In the genomic region with DNA sequence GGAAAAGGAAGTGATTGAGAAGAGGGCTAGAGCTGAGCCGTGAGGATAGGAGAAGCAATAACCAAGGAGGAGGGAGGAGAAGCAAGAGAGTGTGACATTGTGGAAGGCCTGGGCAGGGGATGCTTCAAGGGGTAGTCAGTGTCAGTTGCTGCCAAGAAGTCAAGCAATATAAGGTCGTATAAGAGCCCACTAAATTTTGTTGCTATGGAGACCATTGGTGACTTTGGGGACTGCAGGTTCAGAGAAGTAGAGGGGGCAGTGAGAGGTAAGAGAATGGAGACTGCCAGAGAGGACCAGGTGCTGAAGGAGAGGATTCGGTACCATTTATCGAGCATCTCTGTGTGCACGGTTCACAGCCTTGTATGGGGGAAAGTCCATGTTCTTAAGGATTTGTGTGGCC, we compare ENCODE assay signal across 21 cellular contexts. TPM values are rescaled to one million over a fixed set of nuclear protein-coding genes. Genes with fewer than 3 reads are reported as not detected.
A peak's percentile ranks its signal among the peaks of the same experiment; 100 is the strongest.
DNase-seq lines count a peak whose midpoint lies in the region; ATAC-seq, FAIRE-seq and TF ChIP-seq lines count a peak whose summit lies in the region.
"Had no signal": no experiment of that assay in that cellular context is flagged by ENCODE, and none has a peak within 500 bp of the region (broad histone marks: within the 10 kb centered on the region; RNA-seq: fewer than 3 reads in every experiment).

No MANE protein-coding gene starts in this region.

- peak overlapping the region; percentile 28; the same call in 1 of the 2 replicates for H3K27ac Mint-ChIP-seq in WTC11
- H3K27ac Mint-ChIP-seq: T-helper 1 cell treated with Interleukin-12 subunit alpha and Interleukin-12 subunit beta and Interleukin-4 antibody, amounts not matched to agents 30 μg/mL and 1 μg/mL, for 36 hours had no signal

- no peaks in the 10 kb centered on the region; a peak in 1 of 5 replicates for H3K27me3 ChIP-seq in HepG2 (ENCODE audit: control insufficient read depth in 1 of 2, insufficient read depth in 2 of 2, low read length in 2 of 2)
- H3K27me3 ChIP-seq in right lobe of liver: no peaks in the 10 kb centered on the region

- FAIRE-seq in HepG2 (lab: Jason Lieb, UNC): no peak
- FAIRE-seq: A204.1, GM12891 had no signal

- whole genome bisulfite sequencing in HepG2 (ENCODE audit: low lambda C conversion rate): 60% methylated on average over 5 of the region's 5 CpGs
- 73% methylated on average over 5 of the region's 5 CpGs for WGBS in right lobe of liver (ENCODE audit: insufficient coverage, low coverage, low lambda C conversion rate, missing lambda C conversion rate)

- H3K27ac ChIP-seq in HepG2 (ENCODE audit: extremely low read length, insufficient read depth, low read length): no peak overlapping the region
- no peak overlapping the region for H3K27ac ChIP-seq in right lobe of liver
- H3K27ac ChIP-seq: HL-60, KMS-11, PC-9 had no signal

- no peak overlapping the region for H3K4me3 Mint-ChIP-seq in WTC11
- H3K4me3 Mint-ChIP-seq: T-helper 1 cell treated with Interleukin-12 subunit alpha and Interleukin-12 subunit beta and Interleukin-4 antibody, amounts not matched to agents 30 μg/mL and 1 μg/mL, for 36 hours had no signal

- peak overlapping the region; percentile 45 for H3K4me2 ChIP-seq in HepG2 (ENCODE audit: low read depth, low read length)
- H3K4me2 ChIP-seq: KMS-11, PC-9 had no signal

- TF ChIP-seq CTCF in HepG2 (CRISPR knock-in tag; IDR thresholded peaks at IDR 0.05) (no peak), right lobe of liver (IDR thresholded peaks at IDR 0.05) (no peak), WTC11 (IDR thresholded peaks at IDR 0.05) (no peak)

- no peak for ATAC-seq in HepG2
- ATAC-seq in right lobe of liver: no peak
- ATAC-seq in WTC11: no peak
- no peak for ATAC-seq in HG02981 (IDR thresholded peaks at IDR 0.05; ENCODE audit: unreplicated experiment)
- ATAC-seq in GM19455 (IDR thresholded peaks at IDR 0.05; ENCODE audit: unreplicated experiment): no peak

- H3K36me3 ChIP-seq in HepG2 (replicated peaks in 1 of 2; ENCODE audit: control insufficient read depth in 1 of 2, insufficient read depth in 2 of 2, low read length in 2 of 2) (no peaks in the 10 kb centered on the region), right lobe of liver (no peaks in the 10 kb centered on the region)

- TF ChIP-seq RAD21 in HepG2 (CRISPR knock-in tag; IDR thresholded peaks at IDR 0.05): no peak

- TF ChIP-seq POLR2A in HepG2 (IDR thresholded peaks at IDR 0.05; ENCODE audit: insufficient read depth in 1 of 2, low read depth in 2 of 2, low read length in 2 of 2): no peak
- TF ChIP-seq POLR2A in right lobe of liver (IDR thresholded peaks at IDR 0.05): no peak

- intact Hi-C loops in HepG2 (cut with micrococcal nuclease; ENCODE audit: unreplicated experiment): loop anchor here (5.0 kb wide), 1 partner anchor 1047 kb away; a partner anchor contains a TSS
- intact Hi-C loops in right lobe of liver (cut with DNase I): no loop called here

- H3K4me1 ChIP-seq in HepG2 (ENCODE audit: insufficient read depth, low read length) (peaks cover 38% of the 10 kb centered on the region), right lobe of liver (peaks cover 0 to 8% (median 2%) of the 10 kb centered on the region in 4 donors)

- CTCF ChIA-PET in HepG2 (lab: Yijun Ruan, JAX; ENCODE audit: low intra/inter-chr PET ratio, low total read pairs) (no interaction called here), WTC11 (lab: Charles Lee) (interaction anchor here (4.2 kb wide), 1 partner anchor 11 kb away, joined by 91 read pairs; a partner anchor contains a TSS)

- H3K9me3 ChIP-seq in HepG2 (ENCODE audit: low read length) (no peaks in the 10 kb centered on the region), right lobe of liver (no peaks in the 10 kb centered on the region)

- no TSS peak for BruUV-seq in HepG2 (replicated peaks; lab: Mats Ljungman, UMichigan)

- H3K79me2 ChIP-seq in HepG2 (ENCODE audit: insufficient read depth, low read length): peaks cover 16% of the 10 kb centered on the region

- H3K27me3 Mint-ChIP-seq in WTC11 (ENCODE audit: low read depth): no peaks in the 10 kb centered on the region

- in situ Hi-C loops in HepG2 (cut with HindIII; ENCODE audit: extremely low pct_ligation_motif_present, low pct_unique_long_range_greater_than_20kb): loop anchor here (5.0 kb wide), 1 partner anchor 67 kb away; a partner anchor contains a TSS

- H2AFZ ChIP-seq in HepG2 (ENCODE audit: low read length): no peak overlapping the region
- H2AFZ ChIP-seq: PC-9 had no signal

- no peak for TF ChIP-seq EP300 in HepG2 (IDR thresholded peaks at IDR 0.05; ENCODE audit: low read depth in 2 of 2, low read length in 2 of 2)
- no peak for TF ChIP-seq EP300 in HepG2 (CRISPR knock-in tag; IDR thresholded peaks at IDR 0.05; ENCODE audit: borderline replicate concordance)

- H3K4me3 ChIP-seq in HepG2 (replicated peaks in 1 of 3; ENCODE audit: insufficient read depth in 1 of 3, low read depth in 2 of 3, low read length in 3 of 3): 0 out of 6 replicates have a peak overlapping the region, but pooled peaks of 1 of the 3 experiments have one; percentile 9
- no peak overlapping the region for H3K4me3 ChIP-seq in right lobe of liver
- H3K4me3 ChIP-seq: PC-9 had no signal

- no peaks in the 10 kb centered on the region for H3K36me3 Mint-ChIP-seq in WTC11

- H3K9ac ChIP-seq in HepG2 (ENCODE audit: insufficient read depth, low read depth, low read length): no peak overlapping the region
- H3K9ac ChIP-seq: KMS-11 had no signal

- DNase-seq in NCI-H748 (lab: John Stamatoyannopoulos, UW; ENCODE audit: unreplicated experiment) (peak; percentile 18), NCI-H748 treated with DMSO at 0.1 percent for 48 hours (lab: John Stamatoyannopoulos, UW) (no peak), HepG2 (ENCODE audit: low spot score) (no peak), right lobe of liver (no peak), WTC11 (ENCODE audit: low spot score) (no peak)
- DNase-seq: DND-41, HCEC 1CT, NCI-H1092 treated with DMSO at 0.1 percent for 48 hours, NCI-H1436 treated with DMSO at 0.1 percent for 48 hours, NCI-H1930, NCI-H226, PC-9, RPMI8226, SHP77 had no signal

- POLR2A ChIA-PET in HepG2 (lab: Yijun Ruan, JAX) (interaction anchor here (2.0 to 4.3 kb wide), 3 partner anchors 9 to 69 kb away, joined by 8 to 93 read pairs (median 28); a partner anchor contains a TSS), WTC11 (lab: Charles Lee) (interaction anchor here (0.7 to 4.0 kb wide), 2 partner anchors 12 to 1608 kb away, joined by 4 to 30 read pairs; a partner anchor contains a TSS)

- no peaks in the 10 kb centered on the region for H3K9me3 Mint-ChIP-seq in WTC11
- H3K9me3 Mint-ChIP-seq: T-helper 1 cell treated with Interleukin-12 subunit alpha and Interleukin-12 subunit beta and Interleukin-4 antibody, amounts not matched to agents 30 μg/mL and 1 μg/mL, for 36 hours had no signal

- peaks cover 28% of the 10 kb centered on the region for H3K4me1 Mint-ChIP-seq in WTC11

- H4K20me1 ChIP-seq in HepG2 (ENCODE audit: insufficient read depth, low read length): no peaks in the 10 kb centered on the region

RNA-seq across cellular contexts. Expression of a gene that starts 3.1 kb away (rescaled TPM):
- total RNA-seq in HepG2 (2016; rRNA removed; fragmentation: Illumina TruSeq; extraction: Trizol) (17.3 and 30.2 TPM in 2 replicates), right lobe of liver (10 to 100 TPM in 3 of 6 experiments, 1 to 10 TPM in 3; 5.5 to 15.4 (median 9.7) TPM), WTC11 (2021) (33.1 to 37.1 TPM (median 33.1 TPM) in 3 replicates)
- 8.2 and 12.8 TPM in 2 replicates for total RNA-seq in HepG2 (2016; cell fraction: cytosol; rRNA removed; fragmentation: Illumina TruSeq; extraction: Trizol; ENCODE audit: low read depth)
- 17.9 and 30.9 TPM in 2 replicates for total RNA-seq in HepG2 (2016; cell fraction: insoluble cytoplasmic fraction; rRNA removed; fragmentation: Illumina TruSeq; extraction: Trizol)
- 10.9 and 11.2 TPM in 2 replicates for total RNA-seq in HepG2 (2016; cell fraction: membrane; rRNA removed; fragmentation: Illumina TruSeq; extraction: Trizol)
- total RNA-seq in HepG2 (2016; cell fraction: nucleus; rRNA removed; fragmentation: Illumina TruSeq; extraction: Trizol): 9.1 and 10.8 TPM in 2 replicates
- 12.1 and 14.9 TPM in 2 replicates for polyA plus RNA-seq in HepG2 (2011; rRNA removed)
- 3.8 and 8.6 TPM in 2 replicates for polyA plus RNA-seq in HepG2 (2011; cell fraction: cytosol; rRNA removed)
- 9.3 and 13.5 TPM in 2 replicates for polyA plus RNA-seq in HepG2 (2011; cell fraction: nucleus; rRNA removed)
- 23.7 and 26.2 TPM in 2 replicates for polyA plus RNA-seq in HepG2 (2012)
- polyA plus RNA-seq in HepG2 (2016; cell fraction: cytosol; fragmentation: Illumina TruSeq; extraction: Trizol; ENCODE audit: low read depth): 5.5 and 6.3 TPM in 2 replicates
- 23.9 and 31.5 TPM in 2 replicates for polyA plus RNA-seq in HepG2 (2016; cell fraction: insoluble cytoplasmic fraction; fragmentation: Illumina TruSeq; extraction: Trizol; ENCODE audit: low read depth)
- 8.0 and 8.3 TPM in 2 replicates for polyA plus RNA-seq in HepG2 (2016; cell fraction: membrane; fragmentation: Illumina TruSeq; extraction: Trizol; ENCODE audit: low read depth)
- 12.2 and 14.0 TPM in 2 replicates for polyA plus RNA-seq in HepG2 (2016; cell fraction: nucleus; fragmentation: Illumina TruSeq; extraction: Trizol; ENCODE audit: insufficient read depth, low read depth)
- polyA minus RNA-seq in HepG2 (2011; rRNA and poly(A)+ RNA removed; ENCODE audit: low replicate concordance): 6.6 and 8.1 TPM in 2 replicates
- polyA minus RNA-seq in HepG2 (2011; cell fraction: cytosol; rRNA and poly(A)+ RNA removed): 6.9 and 11.4 TPM in 2 replicates
- 30.8 and 48.7 TPM in 2 replicates for polyA minus RNA-seq in HepG2 (2011; cell fraction: nucleus; rRNA and poly(A)+ RNA removed)

RNA-seq across cellular contexts. Expression of a gene that starts 12.0 kb away (rescaled TPM):
- 281 and 308 TPM in 2 replicates for total RNA-seq in HepG2 (2016; rRNA removed; fragmentation: Illumina TruSeq; extraction: Trizol)
- 148 and 180 TPM in 2 replicates for total RNA-seq in HepG2 (2016; cell fraction: cytosol; rRNA removed; fragmentation: Illumina TruSeq; extraction: Trizol; ENCODE audit: low read depth)
- 301 and 366 TPM in 2 replicates for total RNA-seq in HepG2 (2016; cell fraction: insoluble cytoplasmic fraction; rRNA removed; fragmentation: Illumina TruSeq; extraction: Trizol)
- total RNA-seq in HepG2 (2016; cell fraction: membrane; rRNA removed; fragmentation: Illumina TruSeq; extraction: Trizol): 205 and 231 TPM in 2 replicates
- total RNA-seq in HepG2 (2016; cell fraction: nucleus; rRNA removed; fragmentation: Illumina TruSeq; extraction: Trizol): 97.1 and 99.3 TPM in 2 replicates
- 161 and 181 TPM in 2 replicates for polyA plus RNA-seq in HepG2 (2011; rRNA removed)
- 81.2 and 134 TPM in 2 replicates for polyA plus RNA-seq in HepG2 (2011; cell fraction: cytosol; rRNA removed)
- 34.4 and 63.6 TPM in 2 replicates for polyA plus RNA-seq in HepG2 (2011; cell fraction: nucleus; rRNA removed)
- polyA plus RNA-seq in HepG2 (2012): 200 and 215 TPM in 2 replicates
- 129 and 163 TPM in 2 replicates for polyA plus RNA-seq in HepG2 (2016; cell fraction: cytosol; fragmentation: Illumina TruSeq; extraction: Trizol; ENCODE audit: low read depth)
- polyA plus RNA-seq in HepG2 (2016; cell fraction: insoluble cytoplasmic fraction; fragmentation: Illumina TruSeq; extraction: Trizol; ENCODE audit: low read depth): 299 and 333 TPM in 2 replicates
- polyA plus RNA-seq in HepG2 (2016; cell fraction: membrane; fragmentation: Illumina TruSeq; extraction: Trizol; ENCODE audit: low read depth): 160 and 196 TPM in 2 replicates
- 160 and 173 TPM in 2 replicates for polyA plus RNA-seq in HepG2 (2016; cell fraction: nucleus; fragmentation: Illumina TruSeq; extraction: Trizol; ENCODE audit: insufficient read depth, low read depth)
- 10.0 and 87.1 TPM in 2 replicates for polyA minus RNA-seq in HepG2 (2011; rRNA and poly(A)+ RNA removed; ENCODE audit: low replicate concordance)
- 6.1 and 9.8 TPM in 2 replicates for polyA minus RNA-seq in HepG2 (2011; cell fraction: cytosol; rRNA and poly(A)+ RNA removed)
- 27.4 and 28.5 TPM in 2 replicates for polyA minus RNA-seq in HepG2 (2011; cell fraction: nucleus; rRNA and poly(A)+ RNA removed)
- total RNA-seq in right lobe of liver: 100 to 1,000 TPM in 2 of 6 experiments, 10 to 100 TPM in 4; 74.6 to 223 (median 94.6) TPM
- total RNA-seq in WTC11 (2021): 114 to 121 TPM (median 116 TPM) in 3 replicates

RNA-seq across cellular contexts. Expression of a gene that starts 12.3 kb away (rescaled TPM):
- total RNA-seq in HepG2 (2016; rRNA removed; fragmentation: Illumina TruSeq; extraction: Trizol) (67.9 and 126 TPM in 2 replicates), right lobe of liver (10 to 100 TPM; 23.4 to 28.2 (median 25.9) TPM), WTC11 (2021) (102 to 109 TPM (median 109 TPM) in 3 replicates)
- total RNA-seq in HepG2 (2016; cell fraction: cytosol; rRNA removed; fragmentation: Illumina TruSeq; extraction: Trizol; ENCODE audit: low read depth): 5.2 and 6.2 TPM in 2 replicates
- 71.1 and 122 TPM in 2 replicates for total RNA-seq in HepG2 (2016; cell fraction: insoluble cytoplasmic fraction; rRNA removed; fragmentation: Illumina TruSeq; extraction: Trizol)
- 23.7 and 26.0 TPM in 2 replicates for total RNA-seq in HepG2 (2016; cell fraction: membrane; rRNA removed; fragmentation: Illumina TruSeq; extraction: Trizol)
- 34.9 and 39.9 TPM in 2 replicates for total RNA-seq in HepG2 (2016; cell fraction: nucleus; rRNA removed; fragmentation: Illumina TruSeq; extraction: Trizol)
- 10.7 and 14.3 TPM in 2 replicates for polyA plus RNA-seq in HepG2 (2011; rRNA removed)
- 4.9 and 7.7 TPM in 2 replicates for polyA plus RNA-seq in HepG2 (2011; cell fraction: cytosol; rRNA removed)
- 5.0 and 6.4 TPM in 2 replicates for polyA plus RNA-seq in HepG2 (2011; cell fraction: nucleus; rRNA removed)
- polyA plus RNA-seq in HepG2 (2012): 27.2 and 30.2 TPM in 2 replicates
- polyA plus RNA-seq in HepG2 (2016; cell fraction: cytosol; fragmentation: Illumina TruSeq; extraction: Trizol; ENCODE audit: low read depth): 1.8 and 2.2 TPM in 2 replicates
- polyA plus RNA-seq in HepG2 (2016; cell fraction: insoluble cytoplasmic fraction; fragmentation: Illumina TruSeq; extraction: Trizol; ENCODE audit: low read depth): 70.0 and 76.2 TPM in 2 replicates
- polyA plus RNA-seq in HepG2 (2016; cell fraction: membrane; fragmentation: Illumina TruSeq; extraction: Trizol; ENCODE audit: low read depth): 7.1 and 7.7 TPM in 2 replicates
- polyA plus RNA-seq in HepG2 (2016; cell fraction: nucleus; fragmentation: Illumina TruSeq; extraction: Trizol; ENCODE audit: insufficient read depth, low read depth): 28.6 and 32.2 TPM in 2 replicates
- 24.1 and 74.5 TPM in 2 replicates for polyA minus RNA-seq in HepG2 (2011; rRNA and poly(A)+ RNA removed; ENCODE audit: low replicate concordance)
- polyA minus RNA-seq in HepG2 (2011; cell fraction: cytosol; rRNA and poly(A)+ RNA removed): 17.9 and 23.4 TPM in 2 replicates
- polyA minus RNA-seq in HepG2 (2011; cell fraction: nucleus; rRNA and poly(A)+ RNA removed): 18.8 and 29.1 TPM in 2 replicates
